19 cellular contexts compared by ENCODE assay signal in the genomic region with DNA sequence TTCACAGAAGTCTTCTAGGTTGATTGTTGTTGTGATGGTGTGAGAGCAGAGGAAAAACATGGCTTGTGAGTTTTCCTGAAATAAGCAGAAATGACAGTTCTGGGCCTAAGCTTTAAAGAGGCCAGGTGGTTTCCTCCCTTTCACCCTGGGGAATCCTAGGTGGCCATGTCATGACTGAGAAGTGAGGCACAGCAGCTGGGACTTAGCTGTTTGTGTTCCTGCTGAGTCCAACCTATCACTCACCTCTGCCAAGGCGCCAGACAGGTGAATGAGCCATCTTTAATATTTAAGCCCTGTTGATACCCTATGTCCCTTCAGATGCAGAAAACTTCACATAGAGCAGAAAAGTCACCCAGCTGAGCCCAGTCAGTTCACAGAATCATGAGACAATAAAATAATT.
A peak's percentile ranks its signal among the peaks of the same experiment; 100 is the strongest.
DNase-seq lines count a peak whose midpoint lies in the region; ATAC-seq and TF ChIP-seq lines count a peak whose summit lies in the region.
"Had no signal": no experiment of that assay in that cellular context is flagged by ENCODE, and none has a peak within 500 bp of the region (broad histone marks: within the 10 kb centered on the region; RNA-seq: fewer than 3 reads in every experiment).

No MANE protein-coding gene starts in this region.

- no peak overlapping the region for H3K27ac Mint-ChIP-seq in endodermal cell
- H3K27ac Mint-ChIP-seq: B cell; CD4-positive, alpha-beta T cell; CD8-positive, alpha-beta T cell had no signal

- no peak overlapping the region for H3K4me3 Mint-ChIP-seq in endodermal cell
- H3K4me3 Mint-ChIP-seq: B cell; CD4-positive, alpha-beta T cell; CD8-positive, alpha-beta T cell had no signal

- no peaks in the 10 kb centered on the region for H3K36me3 ChIP-seq in endodermal cell (ENCODE audit: control insufficient read depth, insufficient read depth, low read length)
- H3K36me3 ChIP-seq: BLaER1 treated with 17β-estradiol and CSF1 and Interleukin-3, amounts not matched to agents 10 nM and 100 nM had no signal

- peaks cover 6% of the 10 kb centered on the region for H3K9me3 Mint-ChIP-seq in endodermal cell

- ATAC-seq in HG03378 (IDR thresholded peaks at IDR 0.05; ENCODE audit: unreplicated experiment), result no peak
- ATAC-seq: A549; CD8-positive, alpha-beta T cell; GM12878 had no signal

- peak overlapping the region; percentile 31 for H3K4me3 ChIP-seq in endodermal cell (ENCODE audit: low read length)
- H3K4me3 ChIP-seq: A549; BLaER1 treated with 17β-estradiol and CSF1 and Interleukin-3, amounts not matched to agents 10 nM and 100 nM; GM12878 had no signal

- H3K27me3 ChIP-seq in endodermal cell (ENCODE audit: control insufficient read depth, insufficient read depth, low read length, poor library complexity, severe bottlenecking), result no peaks in the 10 kb centered on the region
- H3K27me3 ChIP-seq: BLaER1 treated with 17β-estradiol and CSF1 and Interleukin-3, amounts not matched to agents 10 nM and 100 nM had no signal

- WGBS in endodermal cell (ENCODE audit: insufficient coverage in 1 of 2, insufficient read length in 1 of 2), 2 experiments, result 86% methylated on average over 1 of the region's 1 CpG; no CpG with 5 or more reads in 1 of the 2 experiments

- no peaks in the 10 kb centered on the region for H3K27me3 Mint-ChIP-seq in endodermal cell (ENCODE audit: insufficient read depth)
- H3K27me3 Mint-ChIP-seq: B cell had no signal

- no peak overlapping the region for H3K9ac ChIP-seq in endodermal cell (ENCODE audit: extremely low read depth, low read length, poor library complexity, severe bottlenecking)
- H3K9ac ChIP-seq: BLaER1 treated with 17β-estradiol and CSF1 and Interleukin-3, amounts not matched to agents 10 nM and 100 nM had no signal

- H3K36me3 Mint-ChIP-seq in endodermal cell (ENCODE audit: low read depth), result no peaks in the 10 kb centered on the region
- H3K36me3 Mint-ChIP-seq: CD8-positive, alpha-beta T cell had no signal

- H3K9me3 ChIP-seq in endodermal cell (ENCODE audit: control insufficient read depth, low read length), result peaks cover 19% of the 10 kb centered on the region
- H3K9me3 ChIP-seq: Caco-2 had no signal

- no peak for TF ChIP-seq CTCF in endodermal cell (conservative IDR thresholded peaks at IDR 0.05)

- H3K4me1 ChIP-seq in endodermal cell (ENCODE audit: control insufficient read depth, insufficient read depth, low read length), result peaks cover 9% of the 10 kb centered on the region
- H3K4me1 ChIP-seq: A549; BLaER1 treated with 17β-estradiol and CSF1 and Interleukin-3, amounts not matched to agents 10 nM and 100 nM; Caco-2 had no signal

- H3K27ac ChIP-seq in endodermal cell (ENCODE audit: low read depth, low read length), result no peak overlapping the region
- H3K27ac ChIP-seq: 22Rv1; A549; BLaER1 treated with 17β-estradiol and CSF1 and Interleukin-3, amounts not matched to agents 10 nM and 100 nM; C4-2B had no signal

- DNase-seq in NCI-H2171 treated with DMSO at 0.1 percent for 48 hours (lab: John Stamatoyannopoulos, UW), result peak; percentile 13
- no peak for DNase-seq in NCI-H2171 (lab: John Stamatoyannopoulos, UW)
- no peak for DNase-seq in endodermal cell
- no peak for DNase-seq in DMS79 treated with DMSO at 0.1 percent for 48 hours (lab: John Stamatoyannopoulos, UW)
- DNase-seq: AML-193; Caco-2; Calu3; CD4-positive, alpha-beta T cell; CD8-positive, alpha-beta T cell; DND-41; EL; GDM1 had no signal

- peaks cover 16% of the 10 kb centered on the region for H3K4me1 Mint-ChIP-seq in endodermal cell
- H3K4me1 Mint-ChIP-seq: B cell had no signal
